In the genomic region with DNA sequence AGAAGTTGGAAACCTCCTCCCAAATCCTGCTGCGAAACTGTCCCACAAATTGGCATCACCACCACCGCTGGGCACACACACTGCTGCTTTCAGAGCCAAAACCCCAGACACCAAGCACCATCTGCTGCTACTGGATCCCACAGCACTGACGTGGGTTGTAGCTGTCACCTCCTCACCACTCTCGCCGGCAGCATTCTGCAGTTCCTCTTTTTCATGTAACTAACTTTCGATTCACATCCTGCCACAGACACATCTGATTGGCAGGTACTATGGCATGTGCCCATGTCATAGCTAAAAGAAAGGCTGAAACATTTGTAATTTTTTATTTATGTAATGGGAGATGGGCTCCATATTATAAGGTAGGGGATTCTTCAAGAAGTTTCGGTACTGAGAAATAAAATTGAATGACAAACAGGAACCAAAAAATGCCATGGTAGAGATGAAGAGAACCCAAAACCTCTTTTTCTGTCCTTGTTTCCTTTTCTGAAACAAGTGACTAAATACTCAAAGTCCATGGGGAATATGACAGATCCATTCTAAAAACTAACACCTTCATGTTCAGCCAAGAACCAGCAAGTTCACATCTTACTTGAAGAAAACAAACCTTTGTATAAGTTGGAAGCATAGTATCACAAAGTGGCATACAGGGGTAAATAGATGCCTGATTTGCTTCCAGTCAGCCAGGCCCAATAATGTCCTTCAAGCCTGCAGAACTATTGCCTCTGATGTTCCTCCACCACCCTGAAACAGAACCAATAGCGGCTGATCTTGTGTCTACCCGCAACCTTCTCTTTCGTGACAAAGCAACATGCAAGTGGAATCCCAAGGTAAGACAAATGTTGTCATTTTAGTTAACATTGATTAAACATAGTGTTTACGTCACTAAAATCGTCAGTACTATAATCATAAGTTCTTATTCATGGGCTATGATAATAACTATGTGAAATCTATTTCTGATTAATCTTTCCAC, we compare ENCODE assay signal across 1 cellular context.
TF ChIP-seq lines count a peak whose summit lies in the region.

No MANE protein-coding gene starts in this region.

TF ChIP-seq in GM12878, 131 proteins besides CTCF, POLR2A, EP300 and RAD21 (continued from another document and continues in another):
- TF ChIP-seq, protein P1, sequence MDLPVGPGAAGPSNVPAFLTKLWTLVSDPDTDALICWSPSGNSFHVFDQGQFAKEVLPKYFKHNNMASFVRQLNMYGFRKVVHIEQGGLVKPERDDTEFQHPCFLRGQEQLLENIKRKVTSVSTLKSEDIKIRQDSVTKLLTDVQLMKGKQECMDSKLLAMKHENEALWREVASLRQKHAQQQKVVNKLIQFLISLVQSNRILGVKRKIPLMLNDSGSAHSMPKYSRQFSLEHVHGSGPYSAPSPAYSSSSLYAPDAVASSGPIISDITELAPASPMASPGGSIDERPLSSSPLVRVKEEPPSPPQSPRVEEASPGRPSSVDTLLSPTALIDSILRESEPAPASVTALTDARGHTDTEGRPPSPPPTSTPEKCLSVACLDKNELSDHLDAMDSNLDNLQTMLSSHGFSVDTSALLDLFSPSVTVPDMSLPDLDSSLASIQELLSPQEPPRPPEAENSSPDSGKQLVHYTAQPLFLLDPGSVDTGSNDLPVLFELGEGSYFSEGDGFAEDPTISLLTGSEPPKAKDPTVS (IDR thresholded peaks at IDR 0.05; ENCODE audit: low read depth, low read length), result no peak
- TF ChIP-seq, protein P2, sequence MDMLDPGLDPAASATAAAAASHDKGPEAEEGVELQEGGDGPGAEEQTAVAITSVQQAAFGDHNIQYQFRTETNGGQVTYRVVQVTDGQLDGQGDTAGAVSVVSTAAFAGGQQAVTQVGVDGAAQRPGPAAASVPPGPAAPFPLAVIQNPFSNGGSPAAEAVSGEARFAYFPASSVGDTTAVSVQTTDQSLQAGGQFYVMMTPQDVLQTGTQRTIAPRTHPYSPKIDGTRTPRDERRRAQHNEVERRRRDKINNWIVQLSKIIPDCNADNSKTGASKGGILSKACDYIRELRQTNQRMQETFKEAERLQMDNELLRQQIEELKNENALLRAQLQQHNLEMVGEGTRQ (IDR thresholded peaks at IDR 0.05; ENCODE audit: borderline replicate concordance, low read depth, low read length), result peak; percentile 60; the same call in 1 of the 2 replicates
- peak; percentile 98 for TF ChIP-seq DPF2 (IDR thresholded peaks at IDR 0.05)
- TF ChIP-seq CBFB (IDR thresholded peaks at IDR 0.05; ENCODE audit: low read depth), result peak; percentile 33; the same call in 1 of the 2 replicates
- TF ChIP-seq ASH2L (IDR thresholded peaks at IDR 0.05; ENCODE audit: borderline replicate concordance, low read depth), result 0 out of 2 replicates have a peak, but pooled peaks have one; percentile 57
- TF ChIP-seq ZBED1 (IDR thresholded peaks at IDR 0.05; ENCODE audit: borderline replicate concordance), result peak; percentile 70; the same call in 1 of the 2 replicates
- TF ChIP-seq TBL1XR1 (IDR thresholded peaks at IDR 0.05; ENCODE audit: low read depth, low read length), result peak; percentile 65; the same call in 1 of the 2 replicates
- TF ChIP-seq, protein P3, sequence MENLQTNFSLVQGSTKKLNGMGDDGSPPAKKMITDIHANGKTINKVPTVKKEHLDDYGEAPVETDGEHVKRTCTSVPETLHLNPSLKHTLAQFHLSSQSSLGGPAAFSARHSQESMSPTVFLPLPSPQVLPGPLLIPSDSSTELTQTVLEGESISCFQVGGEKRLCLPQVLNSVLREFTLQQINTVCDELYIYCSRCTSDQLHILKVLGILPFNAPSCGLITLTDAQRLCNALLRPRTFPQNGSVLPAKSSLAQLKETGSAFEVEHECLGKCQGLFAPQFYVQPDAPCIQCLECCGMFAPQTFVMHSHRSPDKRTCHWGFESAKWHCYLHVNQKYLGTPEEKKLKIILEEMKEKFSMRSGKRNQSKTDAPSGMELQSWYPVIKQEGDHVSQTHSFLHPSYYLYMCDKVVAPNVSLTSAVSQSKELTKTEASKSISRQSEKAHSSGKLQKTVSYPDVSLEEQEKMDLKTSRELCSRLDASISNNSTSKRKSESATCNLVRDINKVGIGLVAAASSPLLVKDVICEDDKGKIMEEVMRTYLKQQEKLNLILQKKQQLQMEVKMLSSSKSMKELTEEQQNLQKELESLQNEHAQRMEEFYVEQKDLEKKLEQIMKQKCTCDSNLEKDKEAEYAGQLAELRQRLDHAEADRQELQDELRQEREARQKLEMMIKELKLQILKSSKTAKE (IDR thresholded peaks at IDR 0.05; ENCODE audit: low read depth, poor library complexity, severe bottlenecking), result peak; percentile 93
- no peak for TF ChIP-seq BCLAF1 (IDR thresholded peaks at IDR 0.05)
- TF ChIP-seq LARP7 (IDR thresholded peaks at IDR 0.05), result no peak
- TF ChIP-seq ELK1 (IDR thresholded peaks at IDR 0.05; ENCODE audit: low read depth, low read length), result no peak
- TF ChIP-seq HDAC6 (IDR thresholded peaks at IDR 0.05; ENCODE audit: unreplicated experiment), result no peak
- peak; percentile 98 for TF ChIP-seq GATAD2B (conservative IDR thresholded peaks at IDR 0.05; ENCODE audit: low read depth)
- TF ChIP-seq CHD2 (IDR thresholded peaks at IDR 0.05; ENCODE audit: borderline replicate concordance, low read depth, low read length), result peak; percentile 91
- TF ChIP-seq RUNX3 (IDR thresholded peaks at IDR 0.05; ENCODE audit: low read length), result peak; percentile 85
- peak; percentile 98 for TF ChIP-seq TCF12 (IDR thresholded peaks at IDR 0.05; ENCODE audit: low read depth, low read length)
- peak; percentile 59 for TF ChIP-seq RELA (IDR thresholded peaks at IDR 0.05; ENCODE audit: borderline replicate concordance, partially characterized antibody)
- TF ChIP-seq, protein P4, sequence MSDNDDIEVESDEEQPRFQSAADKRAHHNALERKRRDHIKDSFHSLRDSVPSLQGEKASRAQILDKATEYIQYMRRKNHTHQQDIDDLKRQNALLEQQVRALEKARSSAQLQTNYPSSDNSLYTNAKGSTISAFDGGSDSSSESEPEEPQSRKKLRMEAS (IDR thresholded peaks at IDR 0.05; ENCODE audit: low read depth, low read length), result peak; percentile 67; the same call in 1 of the 2 replicates
- peak; percentile 75 for TF ChIP-seq BCL3 (IDR thresholded peaks at IDR 0.05; ENCODE audit: borderline replicate concordance, insufficient read depth, low read depth, low read length, poor library complexity, severe bottlenecking)
- no peak for TF ChIP-seq PRDM15 (CRISPR knock-in tag; IDR thresholded peaks at IDR 0.05)
- peak; percentile 98 for TF ChIP-seq PAX5 (IDR thresholded peaks at IDR 0.05; ENCODE audit: borderline replicate concordance, low read depth, low read length)
- 0 out of 2 replicates have a peak, but pooled peaks have one; percentile 44 for TF ChIP-seq YY1 (IDR thresholded peaks at IDR 0.05; ENCODE audit: low read depth, low read length)
- TF ChIP-seq EZH2 (IDR thresholded peaks at IDR 0.05; ENCODE audit: borderline replicate concordance, control insufficient read depth, low read depth, low read length), result no peak
- peak; percentile 97 for TF ChIP-seq PKNOX1 (IDR thresholded peaks at IDR 0.05)
- TF ChIP-seq SIN3A (IDR thresholded peaks at IDR 0.05; ENCODE audit: low read depth, low read length), result no peak
- peak; percentile 94 for TF ChIP-seq CREM (IDR thresholded peaks at IDR 0.05; ENCODE audit: low read depth)
- TF ChIP-seq ATF3 (IDR thresholded peaks at IDR 0.05; ENCODE audit: borderline replicate concordance, extremely low read depth, low read depth, low read length), result no peak
- TF ChIP-seq, protein P5, sequence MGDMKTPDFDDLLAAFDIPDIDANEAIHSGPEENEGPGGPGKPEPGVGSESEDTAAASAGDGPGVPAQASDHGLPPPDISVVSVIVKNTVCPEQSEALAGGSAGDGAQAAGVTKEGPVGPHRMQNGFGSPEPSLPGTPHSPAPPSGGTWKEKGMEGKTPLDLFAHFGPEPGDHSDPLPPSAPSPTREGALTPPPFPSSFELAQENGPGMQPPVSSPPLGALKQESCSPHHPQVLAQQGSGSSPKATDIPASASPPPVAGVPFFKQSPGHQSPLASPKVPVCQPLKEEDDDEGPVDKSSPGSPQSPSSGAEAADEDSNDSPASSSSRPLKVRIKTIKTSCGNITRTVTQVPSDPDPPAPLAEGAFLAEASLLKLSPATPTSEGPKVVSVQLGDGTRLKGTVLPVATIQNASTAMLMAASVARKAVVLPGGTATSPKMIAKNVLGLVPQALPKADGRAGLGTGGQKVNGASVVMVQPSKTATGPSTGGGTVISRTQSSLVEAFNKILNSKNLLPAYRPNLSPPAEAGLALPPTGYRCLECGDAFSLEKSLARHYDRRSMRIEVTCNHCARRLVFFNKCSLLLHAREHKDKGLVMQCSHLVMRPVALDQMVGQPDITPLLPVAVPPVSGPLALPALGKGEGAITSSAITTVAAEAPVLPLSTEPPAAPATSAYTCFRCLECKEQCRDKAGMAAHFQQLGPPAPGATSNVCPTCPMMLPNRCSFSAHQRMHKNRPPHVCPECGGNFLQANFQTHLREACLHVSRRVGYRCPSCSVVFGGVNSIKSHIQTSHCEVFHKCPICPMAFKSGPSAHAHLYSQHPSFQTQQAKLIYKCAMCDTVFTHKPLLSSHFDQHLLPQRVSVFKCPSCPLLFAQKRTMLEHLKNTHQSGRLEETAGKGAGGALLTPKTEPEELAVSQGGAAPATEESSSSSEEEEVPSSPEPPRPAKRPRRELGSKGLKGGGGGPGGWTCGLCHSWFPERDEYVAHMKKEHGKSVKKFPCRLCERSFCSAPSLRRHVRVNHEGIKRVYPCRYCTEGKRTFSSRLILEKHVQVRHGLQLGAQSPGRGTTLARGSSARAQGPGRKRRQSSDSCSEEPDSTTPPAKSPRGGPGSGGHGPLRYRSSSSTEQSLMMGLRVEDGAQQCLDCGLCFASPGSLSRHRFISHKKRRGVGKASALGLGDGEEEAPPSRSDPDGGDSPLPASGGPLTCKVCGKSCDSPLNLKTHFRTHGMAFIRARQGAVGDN (IDR thresholded peaks at IDR 0.05), result peak; percentile 90
- peak; percentile 57 for TF ChIP-seq NFIC (IDR thresholded peaks at IDR 0.05; ENCODE audit: low read depth, low read length)
